26 cellular contexts compared by ENCODE assay signal in genomic region chr4:106627071-106627470, GRCh38.
"Had no signal": no experiment of that assay in that cellular context is flagged by ENCODE, and none has a peak within 500 bp of the region (broad histone marks: within the 10 kb centered on the region; RNA-seq: fewer than 3 reads in every experiment).

No MANE protein-coding gene starts in this region.

- H3K27me3 Mint-ChIP-seq: activated B cell treated with CpG ODN at 0.5 μM for 24 hours; activated CD4-positive, alpha-beta T cell treated with anti-CD3 and anti-CD28 coated beads for 36 hours; activated CD8-positive, alpha-beta memory T cell treated with anti-CD3 and anti-CD28 coated beads, Interleukin-2, amount 10 ng/mL, durations not matched to agents 7 days and 5 days; activated naive CD4-positive, alpha-beta T cell treated with anti-CD3 and anti-CD28 coated beads, Interleukin-2, amount 50 U/mL, for 24 hours; brain; natural killer cell treated with Interleukin-12 subunit alpha and Interleukin-12 subunit beta and Interleukin-15 and Interleukin-18, amount 100 ng/mL, for 72 hours; stimulated activated memory B cell treated with anti-CD40 and anti-IgM and Interleukin-4, amounts not matched to agents 10 μg/mL and 1 μg/mL and 100 μg/mL, for 72 hours; stimulated activated naive CD8-positive, alpha-beta T cell treated with anti-CD3 and anti-CD28 coated beads, Interleukin-15, amount 100 ng/mL, for 72 hours had no signal

- H3K4me1 Mint-ChIP-seq: activated B cell treated with CpG ODN at 0.5 μM for 24 hours; activated CD4-positive, alpha-beta T cell treated with anti-CD3 and anti-CD28 coated beads for 36 hours; activated CD8-positive, alpha-beta memory T cell treated with anti-CD3 and anti-CD28 coated beads, Interleukin-2, amount 10 ng/mL, durations not matched to agents 7 days and 5 days; activated naive CD4-positive, alpha-beta T cell treated with anti-CD3 and anti-CD28 coated beads, Interleukin-2, amount 50 U/mL, for 24 hours; stimulated activated memory B cell treated with anti-CD40 and anti-IgM and Interleukin-4, amounts not matched to agents 10 μg/mL and 1 μg/mL and 100 μg/mL, for 72 hours; stimulated activated naive CD8-positive, alpha-beta T cell treated with anti-CD3 and anti-CD28 coated beads, Interleukin-15, amount 100 ng/mL, for 72 hours had no signal

- DNase-seq: activated B cell treated with CpG ODN at 0.5 μM for 24 hours; activated CD4-positive, alpha-beta T cell treated with anti-CD3 and anti-CD28 coated beads for 36 hours; activated CD8-positive, alpha-beta memory T cell treated with anti-CD3 and anti-CD28 coated beads, Interleukin-2, amount 10 ng/mL, durations not matched to agents 7 days and 5 days; activated CD8-positive, alpha-beta T cell treated with anti-CD3 and anti-CD28 coated beads, Interleukin-2, amount 10 ng/mL, durations not matched to agents 7 days and 5 days; activated T-cell treated with anti-CD3 and anti-CD28 coated beads, Interleukin-2, amount 50 U/mL, for 48 hours; aorta; cerebellar nuclear complex; cortex of kidney; heart left ventricle; hypothalamus; left lung; lower lobe of right lung; mesenchymal stem cell; mucosa of descending colon; right cardiac atrium; stimulated activated CD4-positive, alpha-beta T cell treated with anti-CD3 and anti-CD28 coated beads, Interleukin-4, amount 100 ng/mL, for 4 hours; stimulated activated CD8-positive, alpha-beta memory T cell treated with anti-CD3 and anti-CD28 coated beads, Interleukin-4, amount 100 ng/mL, for 48 hours; stimulated activated naive CD8-positive, alpha-beta T cell treated with anti-CD3 and anti-CD28 coated beads, Interleukin-15, amount 100 ng/mL, for 72 hours; T-helper 1 cell; thyroid gland had no signal

- H3K36me3 Mint-ChIP-seq: activated CD8-positive, alpha-beta memory T cell treated with anti-CD3 and anti-CD28 coated beads, Interleukin-2, amount 10 ng/mL, durations not matched to agents 7 days and 5 days; activated naive CD4-positive, alpha-beta T cell treated with anti-CD3 and anti-CD28 coated beads, Interleukin-2, amount 50 U/mL, for 24 hours; brain; natural killer cell treated with Interleukin-12 subunit alpha and Interleukin-12 subunit beta and Interleukin-15 and Interleukin-18, amount 100 ng/mL, for 72 hours; stimulated activated memory B cell treated with anti-CD40 and anti-IgM and Interleukin-4, amounts not matched to agents 10 μg/mL and 1 μg/mL and 100 μg/mL, for 72 hours had no signal

- H3K4me3 Mint-ChIP-seq: activated B cell treated with CpG ODN at 0.5 μM for 24 hours; activated CD4-positive, alpha-beta T cell treated with anti-CD3 and anti-CD28 coated beads for 36 hours; activated CD8-positive, alpha-beta memory T cell treated with anti-CD3 and anti-CD28 coated beads, Interleukin-2, amount 10 ng/mL, durations not matched to agents 7 days and 5 days; activated CD8-positive, alpha-beta T cell treated with anti-CD3 and anti-CD28 coated beads, Interleukin-2, amount 10 ng/mL, durations not matched to agents 7 days and 5 days; activated naive CD4-positive, alpha-beta T cell treated with anti-CD3 and anti-CD28 coated beads, Interleukin-2, amount 50 U/mL, for 24 hours; brain; natural killer cell treated with Interleukin-12 subunit alpha and Interleukin-12 subunit beta and Interleukin-15 and Interleukin-18, amount 100 ng/mL, for 72 hours; stimulated activated memory B cell treated with anti-CD40 and anti-IgM and Interleukin-4, amounts not matched to agents 10 μg/mL and 1 μg/mL and 100 μg/mL, for 72 hours; stimulated activated naive CD8-positive, alpha-beta T cell treated with anti-CD3 and anti-CD28 coated beads, Interleukin-15, amount 100 ng/mL, for 72 hours; T-helper 2 cell treated with Interferon-gamma antibody and Interleukin-4, amounts not matched to agents 5 μg/mL and 100 μg/mL, for 36 hours had no signal

- ATAC-seq: activated CD4-positive, alpha-beta T cell treated with anti-CD3 and anti-CD28 coated beads for 36 hours; activated CD8-positive, alpha-beta memory T cell treated with anti-CD3 and anti-CD28 coated beads, Interleukin-2, amount 10 ng/mL, durations not matched to agents 7 days and 5 days; activated CD8-positive, alpha-beta T cell treated with anti-CD3 and anti-CD28 coated beads, Interleukin-2, amount 10 ng/mL, durations not matched to agents 7 days and 5 days; heart left ventricle; left lung; lower lobe of right lung; mucosa of descending colon; natural killer cell treated with Interleukin-12 subunit alpha and Interleukin-12 subunit beta and Interleukin-15 and Interleukin-18, amount 100 ng/mL, for 72 hours; right cardiac atrium; stimulated activated memory B cell treated with anti-CD40 and anti-IgM and Interleukin-4, amounts not matched to agents 10 μg/mL and 1 μg/mL and 100 μg/mL, for 72 hours; stimulated activated naive CD8-positive, alpha-beta T cell treated with anti-CD3 and anti-CD28 coated beads, Interleukin-15, amount 100 ng/mL, for 72 hours had no signal

- H3K9me3 Mint-ChIP-seq: activated T-helper 2 cell treated with anti-CD3 and anti-CD28 coated beads, Interferon-gamma antibody, Interleukin-2, Interleukin-4, amounts not matched to agents 10 μg/mL and 5 μg/mL and 100 μg/mL, durations not matched to agents 14 hours and 24 hours and 36 hours; brain; stimulated activated memory B cell treated with anti-CD40 and anti-IgM and Interleukin-4, amounts not matched to agents 10 μg/mL and 1 μg/mL and 100 μg/mL, for 72 hours; stimulated activated naive CD8-positive, alpha-beta T cell treated with anti-CD3 and anti-CD28 coated beads, Interleukin-15, amount 100 ng/mL, for 72 hours had no signal

- H3K27ac Mint-ChIP-seq: activated B cell treated with CpG ODN at 0.5 μM for 24 hours; activated CD4-positive, alpha-beta T cell treated with anti-CD3 and anti-CD28 coated beads for 36 hours; activated CD8-positive, alpha-beta memory T cell treated with anti-CD3 and anti-CD28 coated beads, Interleukin-2, amount 10 ng/mL, durations not matched to agents 7 days and 5 days; activated CD8-positive, alpha-beta T cell treated with anti-CD3 and anti-CD28 coated beads, Interleukin-2, amount 10 ng/mL, durations not matched to agents 7 days and 5 days; activated naive CD4-positive, alpha-beta T cell treated with anti-CD3 and anti-CD28 coated beads, Interleukin-2, amount 50 U/mL, for 24 hours; activated T-helper 2 cell treated with anti-CD3 and anti-CD28 coated beads, Interferon-gamma antibody, Interleukin-2, Interleukin-4, amounts not matched to agents 10 μg/mL and 5 μg/mL and 100 μg/mL, durations not matched to agents 14 hours and 24 hours and 36 hours; brain; natural killer cell treated with Interleukin-12 subunit alpha and Interleukin-12 subunit beta and Interleukin-15 and Interleukin-18, amount 100 ng/mL, for 72 hours; stimulated activated memory B cell treated with anti-CD40 and anti-IgM and Interleukin-4, amounts not matched to agents 10 μg/mL and 1 μg/mL and 100 μg/mL, for 72 hours; stimulated activated naive CD8-positive, alpha-beta T cell treated with anti-CD3 and anti-CD28 coated beads, Interleukin-15, amount 100 ng/mL, for 72 hours; T-helper 2 cell treated with Interferon-gamma antibody and Interleukin-4, amounts not matched to agents 5 μg/mL and 100 μg/mL, for 36 hours had no signal
